In genomic region chr1:212605441-212605976, GRCh38 we compare ENCODE assay signal across 15 cellular contexts. TPM values are rescaled to one million over a fixed set of nuclear protein-coding genes. Genes with fewer than 3 reads are reported as not detected.
A peak's percentile ranks its signal among the peaks of the same experiment; 100 is the strongest.
DNase-seq lines count a peak whose midpoint lies in the region; TF ChIP-seq lines count a peak whose summit lies in the region.
"Had no signal": no experiment of that assay in that cellular context is flagged by ENCODE, and none has a peak within 500 bp of the region (broad histone marks: within the 10 kb centered on the region; RNA-seq: fewer than 3 reads in every experiment).

No MANE protein-coding gene starts in this region.

- H3K4me3 ChIP-seq in mammary epithelial cell (replicated peaks in 1 of 3; ENCODE audit: insufficient read depth in 1 of 3, low read depth in 2 of 3, low read length in 3 of 3) (no peak overlapping the region), mesendoderm (ENCODE audit: low read length) (no peak overlapping the region), vagina (no peak overlapping the region)
- H3K4me3 ChIP-seq: lung had no signal

- intact Hi-C loops in MCF 10A (cut with micrococcal nuclease): loop anchor here (5.0 to 10.0 kb wide), 2 partner anchors 392 to 571 kb away; partner anchors contain the start of genes DTL and INTS7
- intact Hi-C loops in mammary epithelial cell (cut with micrococcal nuclease): loop anchor here (5.0 to 10.0 kb wide), 3 partner anchors 177 to 449 kb away; partner anchors contain the start of gene RPS6KC1
- intact Hi-C loops in vagina (cut with DNase I): loop anchor here (10.0 kb wide), 1 partner anchor 131 kb away; no protein-coding TSS in a partner anchor

- no peak overlapping the region for H3K4me3 Mint-ChIP-seq in MCF 10A (ENCODE audit: unreplicated experiment)
- H3K4me3 Mint-ChIP-seq: dendritic cell treated with granulocyte-macrophage colony-stimulating factor and Interleukin-4, amounts not matched to agents 40 ng/mL and 50 ng/mL, for 4 days had no signal

- peaks cover 2% of the 10 kb centered on the region for H3K79me1 ChIP-seq in mesendoderm (ENCODE audit: low read length)

- no peak overlapping the region for H3K4ac ChIP-seq in mesendoderm (ENCODE audit: low read depth, low read length)

- no peaks in the 10 kb centered on the region for H4K20me1 ChIP-seq in mammary epithelial cell (ENCODE audit: insufficient read depth, low read length)

- H3K27ac ChIP-seq in mammary epithelial cell (ENCODE audit: insufficient read depth, low read depth, low read length): peak overlapping the region; percentile 32
- peak overlapping the region; percentile 49 for H3K27ac ChIP-seq in mesendoderm (ENCODE audit: low read depth, low read length)
- peak overlapping the region; percentile 99 for H3K27ac ChIP-seq in vagina

- H2BK15ac ChIP-seq in mesendoderm (replicated peaks; ENCODE audit: low read depth): no peak overlapping the region

- CTCF ChIA-PET in MCF 10A (lab: Yijun Ruan, JAX): interaction anchor here (1.1 to 5.2 kb wide), 4 partner anchors 8 to 176 kb away, joined by 4 to 40 read pairs (median 12); no protein-coding TSS in a partner anchor
- CTCF ChIA-PET in mammary epithelial cell (lab: Charles Lee; ENCODE audit: low non-redundant PET): no interaction called here

- BruUV-seq in MCF 10A (replicated peaks; lab: Mats Ljungman, UMichigan) (no TSS peak), mammary epithelial cell (replicated peaks; lab: Mats Ljungman, UMichigan) (no TSS peak)

- no peak overlapping the region for H3K23ac ChIP-seq in mesendoderm (ENCODE audit: low read length)

- DNase-seq in T47D (ENCODE audit: low read depth in 1 of 2, low spot score in 1 of 2) (peak; percentile 34 to 52), MCF 10A (ENCODE audit: unreplicated experiment) (no peak), mammary epithelial cell (peak; percentile 76), mesendoderm (peak; percentile 60), vagina (ENCODE audit: extremely low spot score in 2 of 2) (no peak), NAMALWA (ENCODE audit: low spot score) (no peak), T-helper 9 cell (no peak), T1000 (lab: John Stamatoyannopoulos, UW) (no peak)
- DNase-seq: activated CD4-positive, alpha-beta T cell treated with anti-CD3 and anti-CD28 coated beads, Interleukin-2, amount 50 U/mL, for 1 hour; activated naive CD4-positive, alpha-beta T cell; EL; NCI-H446 had no signal

- dilution Hi-C loops in mammary epithelial cell (cut with HindIII; ENCODE audit: low sequenced_read_pairs): loop anchor here (5.0 kb wide), 1 partner anchor 118 kb away; no protein-coding TSS in a partner anchor

- H3K27me3 ChIP-seq in mammary epithelial cell (ENCODE audit: insufficient read depth, low read length): no peaks in the 10 kb centered on the region
- H3K27me3 ChIP-seq in mesendoderm (ENCODE audit: insufficient read depth, low read length, poor library complexity): peaks cover 10% of the 10 kb centered on the region
- no peaks in the 10 kb centered on the region for H3K27me3 ChIP-seq in vagina

- H2AFZ ChIP-seq in mammary epithelial cell (ENCODE audit: low read depth, low read length): no peak overlapping the region

- no peaks in the 10 kb centered on the region for H3K9me3 ChIP-seq in mammary epithelial cell (replicated peaks; ENCODE audit: insufficient read depth, low read length)
- no peaks in the 10 kb centered on the region for H3K9me3 ChIP-seq in vagina
- H3K9me3 ChIP-seq: gastroesophageal sphincter had no signal

- whole genome bisulfite sequencing in mammary epithelial cell (ENCODE audit: low coverage, missing lambda C conversion rate): 12% methylated on average over 4 of the region's 5 CpGs
- no CpG with 5 or more reads among the region's 5 CpGs for WGBS in mesendoderm (ENCODE audit: extremely low coverage, insufficient coverage, low lambda C conversion rate)

- no peak for TF ChIP-seq POLR2A in vagina (IDR thresholded peaks at IDR 0.05)

- H3K56ac ChIP-seq in mesendoderm (ENCODE audit: low read length): peak overlapping the region; percentile 72

- no peak overlapping the region for H3K27ac Mint-ChIP-seq in MCF 10A (ENCODE audit: low read depth, unreplicated experiment)
- H3K27ac Mint-ChIP-seq: dendritic cell treated with granulocyte-macrophage colony-stimulating factor and Interleukin-4, amounts not matched to agents 40 ng/mL and 50 ng/mL, for 4 days had no signal

- H2BK120ac ChIP-seq in mesendoderm (ENCODE audit: low read depth, low read length): no peak overlapping the region

- H3K9ac ChIP-seq in mammary epithelial cell (ENCODE audit: insufficient read depth, low read length) (peak overlapping the region; percentile 65), mesendoderm (ENCODE audit: low read length) (peak overlapping the region; percentile 30)

- H3K27me3 Mint-ChIP-seq in MCF 10A (ENCODE audit: insufficient read depth, unreplicated experiment): peaks cover 89% of the 10 kb centered on the region

- H3K36me3 Mint-ChIP-seq in MCF 10A (ENCODE audit: insufficient read depth, unreplicated experiment): peaks cover 9% of the 10 kb centered on the region

- no peak overlapping the region for H2AK5ac ChIP-seq in mesendoderm (ENCODE audit: low read length)

- no peaks in the 10 kb centered on the region for H3K9me3 Mint-ChIP-seq in MCF 10A (ENCODE audit: unreplicated experiment)
- H3K9me3 Mint-ChIP-seq: dendritic cell treated with granulocyte-macrophage colony-stimulating factor and Interleukin-4, amounts not matched to agents 40 ng/mL and 50 ng/mL, for 4 days had no signal

- H3K4me2 ChIP-seq in mammary epithelial cell (ENCODE audit: insufficient read depth, low read depth, low read length) (peak overlapping the region; percentile 100), mesendoderm (ENCODE audit: low read length) (no peak overlapping the region)

- H3K4me1 Mint-ChIP-seq in MCF 10A (ENCODE audit: insufficient read depth, unreplicated experiment): peaks cover 33% of the 10 kb centered on the region

- TF ChIP-seq CTCF in MCF 10A (IDR thresholded peaks at IDR 0.05; ENCODE audit: unreplicated experiment): no peak
- no peak for TF ChIP-seq CTCF in mammary epithelial cell (conservative IDR thresholded peaks at IDR 0.05 in 1 of 2, IDR thresholded peaks at IDR 0.05 in 1 of 2; ENCODE audit: extremely low read depth in 1 of 2, insufficient read depth in 1 of 2, low read depth in 1 of 2, low read length in 2 of 2)
- no peak for TF ChIP-seq CTCF in vagina (IDR thresholded peaks at IDR 0.05)

- peak overlapping the region; percentile 7 for H3K18ac ChIP-seq in mesendoderm (ENCODE audit: low read length)

- no peak overlapping the region for H2BK5ac ChIP-seq in mesendoderm (ENCODE audit: low read length)

- peaks cover 33% of the 10 kb centered on the region for H3K4me1 ChIP-seq in mammary epithelial cell (ENCODE audit: insufficient read depth, low read length)
- peaks cover 13% of the 10 kb centered on the region for H3K4me1 ChIP-seq in mesendoderm (ENCODE audit: control insufficient read depth, low read depth, low read length)
- H3K4me1 ChIP-seq in vagina: peaks cover 37% of the 10 kb centered on the region

- POLR2A ChIA-PET in MCF 10A (lab: Yijun Ruan, JAX): interaction anchor here (0.7 to 6.4 kb wide), 10 partner anchors 7 to 570 kb away, joined by 3 to 216 read pairs (median 3); partner anchors contain the start of genes DTL and INTS7

- no peaks in the 10 kb centered on the region for H3K36me3 ChIP-seq in mammary epithelial cell (ENCODE audit: insufficient read depth, low read length)
- H3K36me3 ChIP-seq in mesendoderm (ENCODE audit: control insufficient read depth, insufficient read depth, low read length): no peaks in the 10 kb centered on the region
- H3K36me3 ChIP-seq in vagina: no peaks in the 10 kb centered on the region
- H3K36me3 ChIP-seq: gastroesophageal sphincter had no signal

- no peak overlapping the region for H4K5ac ChIP-seq in mesendoderm (ENCODE audit: low read length)

- no peak overlapping the region for H4K8ac ChIP-seq in mesendoderm (ENCODE audit: low read depth, low read length)

- in situ Hi-C loops in T47D (cut with HindIII; ENCODE audit: low pct_unique_long_range_greater_than_20kb, low sequenced_read_pairs) (no loop called here), mammary epithelial cell (cut with MboI; ENCODE audit: low sequenced_read_pairs in 2 of 2) (loop anchor here in 1 of 2 donors (5.0 kb wide), 1 partner anchor 118 kb away; no protein-coding TSS in a partner anchor)

- H3K79me2 ChIP-seq in mammary epithelial cell (ENCODE audit: insufficient read depth, low read length) (no peaks in the 10 kb centered on the region), mesendoderm (ENCODE audit: control insufficient read depth, insufficient read depth, low read length) (peaks cover 10% of the 10 kb centered on the region)

RNA-seq across cellular contexts. Expression of gene ATF3, which starts 3.1 kb away (rescaled TPM):
- total RNA-seq in MCF 10A (2022) (85.3 and 114 TPM in 2 replicates), mammary epithelial cell (10 to 100 TPM in 1 of 2 donors, 1 to 10 TPM in 1; 3.5 to 17.8 TPM), vagina (34.9 TPM)
- polyA plus RNA-seq in mammary epithelial cell: 1.3 TPM
- polyA minus RNA-seq in mammary epithelial cell: 2.3 TPM
- 19.0 TPM for polyA plus RNA-seq in mesendoderm (2013, experiment 1 of 2)
- 21.3 TPM for polyA plus RNA-seq in mesendoderm (2013, experiment 2 of 2)

Comparison
In these comparisons a context has a peak if more than half of its experiments do, and no peak if none do; other contexts are left out.
1. DNase-seq: peak in T47D (2 of 2), mammary epithelial cell (single experiment) and mesendoderm (single experiment); none in MCF 10A (single experiment), vagina (0 of 2), NAMALWA (single experiment), T-helper 9 cell (single experiment) and T1000 (single experiment).
2. H3K27ac ChIP-seq: peak in every context shown above with its lines; median percentile 99 in vagina; 49 in mesendoderm; 32 in mammary epithelial cell.